ENCODE assay signal across 23 cellular contexts in the genomic region with DNA sequence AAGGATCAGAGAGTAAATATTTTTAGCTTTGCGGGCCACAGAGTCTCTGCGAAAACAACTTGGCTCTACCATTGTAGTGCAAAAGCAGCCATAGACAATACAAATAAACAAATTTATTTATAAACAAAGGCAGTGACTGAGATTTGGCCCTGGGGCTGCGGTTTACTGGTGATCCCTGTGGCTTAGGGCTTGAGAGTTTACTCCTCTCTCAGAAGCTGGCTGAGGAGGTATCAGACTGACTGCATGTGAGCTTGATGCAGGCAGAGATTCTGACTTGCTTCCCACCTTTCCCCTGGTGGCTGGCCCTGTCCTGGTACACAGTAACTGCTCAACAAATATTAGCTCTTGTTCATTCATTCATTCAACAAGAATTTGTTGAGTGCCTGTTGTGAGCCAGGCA.
A peak's percentile ranks its signal among the peaks of the same experiment; 100 is the strongest.
DNase-seq lines count a peak whose midpoint lies in the region; ATAC-seq, FAIRE-seq and TF ChIP-seq lines count a peak whose summit lies in the region.
"Had no signal": no experiment of that assay in that cellular context is flagged by ENCODE, and none has a peak within 500 bp of the region (broad histone marks: within the 10 kb centered on the region; RNA-seq: fewer than 3 reads in every experiment).

No MANE protein-coding gene starts in this region.

- no peak overlapping the region for H3K27ac ChIP-seq in HepG2 (ENCODE audit: extremely low read length, insufficient read depth, low read length)
- no peak overlapping the region for H3K27ac ChIP-seq in right lobe of liver
- H3K27ac ChIP-seq in OCI-LY1 (ENCODE audit: low read depth, low read length, poor library complexity, severe bottlenecking) = peak overlapping the region; percentile 100
- no peak overlapping the region for H3K27ac ChIP-seq in H1 (ENCODE audit: low read depth, low read length)
- H3K27ac ChIP-seq: 22Rv1, A549 had no signal

- H3K36me3 ChIP-seq in HepG2 (replicated peaks in 1 of 2; ENCODE audit: control insufficient read depth in 1 of 2, insufficient read depth in 2 of 2, low read length in 2 of 2) = no peaks in the 10 kb centered on the region
- no peaks in the 10 kb centered on the region for H3K36me3 ChIP-seq in right lobe of liver
- H3K36me3 ChIP-seq in OCI-LY1 (ENCODE audit: insufficient read depth, low read length) = peaks cover 6% of the 10 kb centered on the region
- H3K36me3 ChIP-seq in H1 (ENCODE audit: control insufficient read depth in 2 of 4, insufficient read depth in 4 of 4, low read length in 3 of 4) = no peaks in the 10 kb centered on the region

- H3K9ac ChIP-seq in HepG2 (ENCODE audit: insufficient read depth, low read depth, low read length) (no peak overlapping the region), OCI-LY1 (ENCODE audit: low read length) (peak overlapping the region; percentile 27; the same call in 1 of the 2 replicates), H1 (replicated peaks in 1 of 4; ENCODE audit: extremely low read depth in 1 of 4, low read depth in 3 of 4, low read length in 3 of 4) (no peak overlapping the region)

- no peak overlapping the region for H2AK5ac ChIP-seq in H1 (ENCODE audit: low read depth, low read length)

- TF ChIP-seq CTCF in HepG2 (CRISPR knock-in tag; IDR thresholded peaks at IDR 0.05) = no peak
- no peak for TF ChIP-seq CTCF in right lobe of liver (IDR thresholded peaks at IDR 0.05)
- TF ChIP-seq CTCF in OCI-LY1 (IDR thresholded peaks at IDR 0.05; ENCODE audit: low read length) = no peak
- TF ChIP-seq CTCF in H1 (IDR thresholded peaks at IDR 0.05; ENCODE audit: control extremely low read depth in 1 of 3, insufficient read depth in 1 of 3, low read depth in 1 of 3, low read length in 3 of 3) = no peak

- no peak overlapping the region for H3K56ac ChIP-seq in H1 (replicated peaks; ENCODE audit: insufficient read length, low read depth, low read length)

- H3K27me3 ChIP-seq in HepG2 (ENCODE audit: control insufficient read depth in 1 of 2, insufficient read depth in 2 of 2, low read length in 2 of 2) (no peaks in the 10 kb centered on the region), right lobe of liver (no peaks in the 10 kb centered on the region), OCI-LY1 (ENCODE audit: insufficient read depth, low read length) (no peaks in the 10 kb centered on the region), H1 (replicated peaks in 1 of 4; ENCODE audit: control insufficient read depth in 3 of 4, extremely low read depth in 1 of 4, insufficient read depth in 3 of 4, low read length in 3 of 4) (no peaks in the 10 kb centered on the region; a peak in 1 of 7 replicates)

- no peaks in the 10 kb centered on the region for H3K9me2 ChIP-seq in OCI-LY1 (ENCODE audit: low read depth, low read length)

- H2BK20ac ChIP-seq in H1 (ENCODE audit: low read length) = no peak overlapping the region

- H2AFZ ChIP-seq in HepG2 (ENCODE audit: low read length) (no peak overlapping the region), OCI-LY1 (ENCODE audit: low read length) (no peak overlapping the region), H1 (ENCODE audit: low read length) (no peak overlapping the region)
- H2AFZ ChIP-seq: GM23338 had no signal

- CTCF ChIA-PET in HepG2 (lab: Yijun Ruan, JAX; ENCODE audit: low intra/inter-chr PET ratio, low total read pairs) = no interaction called here
- CTCF ChIA-PET in H1 (lab: Charles Lee; ENCODE audit: partially characterized antibody) = interaction anchor here (1.0 to 2.5 kb wide), 13 partner anchors 8 to 562 kb away, joined by 3 to 9 read pairs (median 4); no protein-coding TSS in a partner anchor

- 0 out of 2 replicates have a peak overlapping the region, but pooled peaks have one; percentile 19 for H2BK5ac ChIP-seq in H1 (ENCODE audit: low read depth, low read length)

- BruUV-seq in HepG2 (replicated peaks; lab: Mats Ljungman, UMichigan) = no TSS peak

- no peak overlapping the region for H4K91ac ChIP-seq in H1 (replicated peaks; ENCODE audit: insufficient read length, low read length)

- H3K4me2 ChIP-seq in HepG2 (ENCODE audit: low read depth, low read length) (no peak overlapping the region), OCI-LY1 (ENCODE audit: low read length) (peak overlapping the region; percentile 12), H1 (ENCODE audit: insufficient read depth in 1 of 2, low read depth in 2 of 2, low read length in 2 of 2) (no peak overlapping the region)
- H3K4me2 ChIP-seq: A549, GM23338 had no signal

- intact Hi-C loops in HepG2 (cut with micrococcal nuclease; ENCODE audit: unreplicated experiment) (no loop called here), right lobe of liver (cut with DNase I) (no loop called here), left ventricle myocardium superior (cut with micrococcal nuclease) (no loop called here)

- no peaks in the 10 kb centered on the region for H4K20me1 ChIP-seq in HepG2 (ENCODE audit: insufficient read depth, low read length)
- H4K20me1 ChIP-seq in OCI-LY1 (ENCODE audit: insufficient read depth, low read length) = no peaks in the 10 kb centered on the region
- no peaks in the 10 kb centered on the region for H4K20me1 ChIP-seq in H1 (replicated peaks in 1 of 2; ENCODE audit: control insufficient read depth in 1 of 2, insufficient read depth in 2 of 2, low read length in 2 of 2)

- no peak overlapping the region for H3K14ac ChIP-seq in H1 (ENCODE audit: insufficient read length)

- in situ Hi-C loops in HepG2 (cut with HindIII; ENCODE audit: extremely low pct_ligation_motif_present, low pct_unique_long_range_greater_than_20kb) = no loop called here

- no peak for TF ChIP-seq RAD21 in HepG2 (CRISPR knock-in tag; IDR thresholded peaks at IDR 0.05)
- TF ChIP-seq RAD21 in H1 (IDR thresholded peaks at IDR 0.05 in 1 of 2, conservative IDR thresholded peaks at IDR 0.05 in 1 of 2; ENCODE audit: low read depth in 2 of 2, low read length in 2 of 2) = no peak

- H3K4me3 ChIP-seq in HepG2 (replicated peaks in 1 of 3; ENCODE audit: insufficient read depth in 1 of 3, low read depth in 2 of 3, low read length in 3 of 3) (no peak overlapping the region), right lobe of liver (no peak overlapping the region), OCI-LY1 (ENCODE audit: low read depth, low read length, poor library complexity, severe bottlenecking) (no peak overlapping the region), H1 (ENCODE audit: extremely low read depth in 1 of 4, insufficient read depth in 2 of 4, low read depth in 3 of 4, low read length in 4 of 4) (no peak overlapping the region)
- H3K4me3 ChIP-seq: A549, GM23338 had no signal

- peaks cover 15% of the 10 kb centered on the region; the same call in 1 of the 2 replicates for H3F3A ChIP-seq in OCI-LY1 (ENCODE audit: insufficient read depth, low read length)

- no peak for TF ChIP-seq EP300 in HepG2 (IDR thresholded peaks at IDR 0.05; ENCODE audit: low read depth in 2 of 2, low read length in 2 of 2)
- TF ChIP-seq EP300 in HepG2 (CRISPR knock-in tag; IDR thresholded peaks at IDR 0.05; ENCODE audit: borderline replicate concordance) = no peak
- no peak for TF ChIP-seq EP300 in H1 (IDR thresholded peaks at IDR 0.05; ENCODE audit: borderline replicate concordance in 1 of 2, low read depth in 2 of 2, low read length in 2 of 2)

- no peak for ATAC-seq in HepG2
- ATAC-seq in right lobe of liver = no peak
- no peak for ATAC-seq in stimulated activated naive CD8-positive, alpha-beta T cell treated with anti-CD3 and anti-CD28 coated beads, Interleukin-15, Interleukin-2, amounts not matched to agents 100 U/mL and 50 U/mL, for 24 hours
- no peak for ATAC-seq in left ventricle myocardium superior
- ATAC-seq: A549, GM23338, HCT116 had no signal

- H2BK15ac ChIP-seq in H1 (ENCODE audit: low read length) = no peak overlapping the region

- POLR2A ChIA-PET in HepG2 (lab: Yijun Ruan, JAX) (no interaction called here), H1 (lab: Charles Lee; ENCODE audit: partially characterized antibody) (interaction anchor here (1.3 kb wide), 1 partner anchor 11 kb away, joined by 3 read pairs; no protein-coding TSS in a partner anchor)

- H3K23me2 ChIP-seq in H1 (ENCODE audit: low read depth, low read length) = no peaks in the 10 kb centered on the region

- no peaks in the 10 kb centered on the region for H3K4me1 ChIP-seq in HepG2 (ENCODE audit: insufficient read depth, low read length)
- no peaks in the 10 kb centered on the region for H3K4me1 ChIP-seq in right lobe of liver
- H3K4me1 ChIP-seq in OCI-LY1 (ENCODE audit: insufficient read depth, low read length, severe bottlenecking) = peaks cover 89% of the 10 kb centered on the region
- peaks cover 0 to 3% (median 0%) of the 10 kb centered on the region in 4 experiments; a peak in 1 of 7 replicates for H3K4me1 ChIP-seq in H1 (replicated peaks in 1 of 4; ENCODE audit: control insufficient read depth in 3 of 4, insufficient read depth in 4 of 4, low read length in 3 of 4)
- H3K4me1 ChIP-seq: A549, Caco-2 had no signal

- H2BK120ac ChIP-seq in H1 (replicated peaks; ENCODE audit: low read depth, low read length) = no peak overlapping the region

- no peak overlapping the region for H3K18ac ChIP-seq in H1 (ENCODE audit: extremely low read depth, low read length)

- no peak overlapping the region for H3K23ac ChIP-seq in H1 (ENCODE audit: insufficient read length)

- no peak overlapping the region for H4K5ac ChIP-seq in H1 (ENCODE audit: insufficient read length, low read depth, low read length)

- H3K79me2 ChIP-seq in HepG2 (ENCODE audit: insufficient read depth, low read length) (no peaks in the 10 kb centered on the region), OCI-LY1 (ENCODE audit: insufficient read depth, low read length) (no peaks in the 10 kb centered on the region; the same call in 1 of the 2 replicates), H1 (ENCODE audit: control insufficient read depth in 1 of 2, insufficient read depth in 2 of 2, low read length in 2 of 2) (no peaks in the 10 kb centered on the region)

- no peak for FAIRE-seq in HepG2 (lab: Jason Lieb, UNC)
- no peak for FAIRE-seq in H1 (lab: Jason Lieb, UNC)
- FAIRE-seq: A549, D721Med, GM12892, GM18507, HTR-8/SVneo had no signal

- H3K79me1 ChIP-seq in H1 (ENCODE audit: low read depth, low read length) = no peaks in the 10 kb centered on the region

- H3K4ac ChIP-seq in H1 (replicated peaks; ENCODE audit: insufficient read length, low read depth, low read length) = no peak overlapping the region

- TF ChIP-seq POLR2A in HepG2 (IDR thresholded peaks at IDR 0.05; ENCODE audit: insufficient read depth in 1 of 2, low read depth in 2 of 2, low read length in 2 of 2) (no peak), right lobe of liver (IDR thresholded peaks at IDR 0.05) (no peak), H1 (IDR thresholded peaks at IDR 0.05; ENCODE audit: control extremely low read depth in 1 of 2, low read depth in 2 of 2, low read length in 2 of 2) (no peak)

- 0 out of 2 replicates have a peak overlapping the region, but pooled peaks have one; percentile 51 for H2BK12ac ChIP-seq in H1 (ENCODE audit: low read depth, low read length)

- no peak overlapping the region for H4K8ac ChIP-seq in H1 (ENCODE audit: extremely low read depth, insufficient read depth, low read length)

- H3K9me3 ChIP-seq in HepG2 (ENCODE audit: low read length) = no peaks in the 10 kb centered on the region
- no peaks in the 10 kb centered on the region for H3K9me3 ChIP-seq in right lobe of liver
- H3K9me3 ChIP-seq in OCI-LY1 (ENCODE audit: low read length) = no peaks in the 10 kb centered on the region
- no peaks in the 10 kb centered on the region for H3K9me3 ChIP-seq in H1 (ENCODE audit: insufficient read depth in 2 of 2, low read depth in 1 of 2, low read length in 1 of 2)
- H3K9me3 ChIP-seq: A549, Caco-2 had no signal

- WGBS in HepG2 (ENCODE audit: low lambda C conversion rate) = 76% methylated on average over 3 of the region's 3 CpGs
- 80% methylated on average over 3 of the region's 3 CpGs for WGBS in right lobe of liver (ENCODE audit: insufficient coverage, low coverage, low lambda C conversion rate, missing lambda C conversion rate)
- 89% methylated on average over 3 of the region's 3 CpGs; no CpG with 5 or more reads in 1 of the 2 experiments for WGBS in H1 (ENCODE audit: extremely low coverage in 1 of 2, insufficient coverage in 1 of 2, insufficient read length in 1 of 2, insufficient replicate concordance in 2 of 2, low coverage in 1 of 2, low lambda C conversion rate in 2 of 2, missing lambda C conversion rate in 1 of 2), 2 experiments

- DNase-seq in HepG2 (ENCODE audit: low spot score) = no peak
- DNase-seq in right lobe of liver = no peak
- DNase-seq in H1 (ENCODE audit: low read depth in 1 of 2, low spot score in 2 of 2) = no peak
- DNase-seq in stimulated activated naive CD8-positive, alpha-beta T cell treated with anti-CD3 and anti-CD28 coated beads, Interleukin-15, Interleukin-2, amounts not matched to agents 100 U/mL and 50 U/mL, for 24 hours = no peak
- DNase-seq in left ventricle myocardium superior = no peak
- no peak for DNase-seq in GM19238 (ENCODE audit: insufficient read length, low spot score)
- no peak for DNase-seq in NCI-H1417 treated with DMSO at 0.1 percent for 48 hours (lab: John Stamatoyannopoulos, UW)
- DNase-seq: AML-193; C1 segment of cervical spinal cord; Caco-2; CD4-positive, alpha-beta T cell; GDM1; H7; HFFc6 had no signal
